ENCODE assay signal across 20 cellular contexts in the genomic region with DNA sequence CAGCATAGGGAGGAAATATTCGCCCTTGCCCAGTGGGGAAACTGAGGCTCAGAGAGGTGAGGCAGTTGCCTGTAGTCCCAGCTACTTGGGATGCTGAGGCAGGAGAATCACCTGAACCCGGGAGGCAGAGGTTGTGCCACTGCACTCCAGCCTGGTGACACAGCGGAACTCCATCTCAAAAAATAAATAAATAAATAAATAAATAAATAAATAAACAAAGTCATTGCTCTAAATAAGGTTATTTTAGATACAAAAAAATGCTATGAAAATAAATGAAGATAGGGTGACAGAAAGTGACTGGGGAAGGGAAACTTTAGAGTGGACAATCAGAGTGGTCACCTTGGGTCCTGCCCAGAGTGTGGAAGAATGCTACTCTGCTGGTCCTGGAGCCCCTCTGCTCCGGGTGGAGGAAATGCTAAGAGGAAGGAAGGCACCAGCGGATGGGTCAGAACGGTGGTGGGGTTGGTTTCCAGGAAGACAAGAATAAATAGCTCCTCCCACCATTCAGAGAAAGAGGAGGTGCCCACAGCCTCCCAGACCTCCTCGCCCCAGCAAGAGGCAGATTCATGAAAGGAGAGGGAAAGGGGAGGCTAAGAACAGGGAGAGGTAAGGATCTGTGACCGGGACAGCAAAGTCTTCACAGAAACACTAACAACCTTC. TPM values are rescaled to one million over a fixed set of nuclear protein-coding genes. Genes with fewer than 3 reads are reported as not detected.
DNase-seq lines count a peak whose midpoint lies in the region; ATAC-seq, FAIRE-seq and TF ChIP-seq lines count a peak whose summit lies in the region.
"Had no signal": no experiment of that assay in that cellular context is flagged by ENCODE, and none has a peak within 500 bp of the region (broad histone marks: within the 10 kb centered on the region; RNA-seq: fewer than 3 reads in every experiment).

No MANE protein-coding gene starts in this region.

- no peaks in the 10 kb centered on the region for H3K27me3 ChIP-seq in upper lobe of right lung
- no peaks in the 10 kb centered on the region for H3K27me3 ChIP-seq in effector memory CD4-positive, alpha-beta T cell (replicated peaks; ENCODE audit: control insufficient read depth, insufficient read depth, low read length, poor library complexity, severe bottlenecking)
- peaks cover 0 to 39% (median 2%) of the 10 kb centered on the region in 4 donors for H3K27me3 ChIP-seq in esophagus muscularis mucosa

- DNase-seq in Right ventricle myocardium superior (peak; percentile 18), cardiac septum (ENCODE audit: low spot score) (no peak), MV-4-11 (lab: John Stamatoyannopoulos, UW) (peak; percentile 17), kidney (peak; percentile 10), upper lobe of right lung (no peak), NCI-H446 (lab: John Stamatoyannopoulos, UW) (no peak), esophagus muscularis mucosa (ENCODE audit: extremely low spot score) (no peak)
- DNase-seq in effector memory CD4-positive, alpha-beta T cell, result no peak
- DNase-seq: COR-L47, DMS153, EL, HCEC 1CT, NCI-H1436, NCI-H2029, NCI-H510A had no signal

- H3K27ac ChIP-seq in kidney (ENCODE audit: low read depth in 2 of 2, low read length in 2 of 2), result no peak overlapping the region
- no peak overlapping the region for H3K27ac ChIP-seq in upper lobe of right lung
- no peak overlapping the region for H3K27ac ChIP-seq in effector memory CD4-positive, alpha-beta T cell (ENCODE audit: insufficient read depth, low read length, poor library complexity, severe bottlenecking)
- no peak overlapping the region for H3K27ac ChIP-seq in esophagus muscularis mucosa (replicated peaks in 1 of 4)
- H3K27ac ChIP-seq: HL-60, SK-N-MC had no signal

- no peak for TF ChIP-seq EP300 in esophagus muscularis mucosa (IDR thresholded peaks at IDR 0.05)

- FAIRE-seq in kidney (lab: Jason Lieb, UNC), result no peak
- FAIRE-seq: HTR-8/SVneo had no signal

- TF ChIP-seq CTCF in kidney (IDR thresholded peaks at IDR 0.05; ENCODE audit: borderline replicate concordance, extremely low read depth, insufficient read depth) (no peak), upper lobe of right lung (IDR thresholded peaks at IDR 0.05) (no peak), esophagus muscularis mucosa (IDR thresholded peaks at IDR 0.05) (no peak)

- no peak for TF ChIP-seq POLR2A in esophagus muscularis mucosa (IDR thresholded peaks at IDR 0.05; ENCODE audit: low read depth)

- H3K9me3 ChIP-seq in kidney (ENCODE audit: control insufficient read depth in 1 of 2, low read length in 2 of 2) (no peaks in the 10 kb centered on the region), upper lobe of right lung (no peaks in the 10 kb centered on the region), esophagus muscularis mucosa (no peaks in the 10 kb centered on the region)
- no peaks in the 10 kb centered on the region for H3K9me3 ChIP-seq in effector memory CD4-positive, alpha-beta T cell (ENCODE audit: control insufficient read depth, low read length)

- H3K36me3 ChIP-seq in kidney (ENCODE audit: control insufficient read depth in 1 of 2, insufficient read depth in 2 of 2, low read length in 2 of 2) (no peaks in the 10 kb centered on the region), upper lobe of right lung (no peaks in the 10 kb centered on the region), esophagus muscularis mucosa (no peaks in the 10 kb centered on the region)
- H3K36me3 ChIP-seq in effector memory CD4-positive, alpha-beta T cell (ENCODE audit: control insufficient read depth, insufficient read depth, low read length), result no peaks in the 10 kb centered on the region

- H3K4me1 ChIP-seq in kidney (ENCODE audit: control insufficient read depth in 1 of 2, insufficient read depth in 1 of 2, low read depth in 1 of 2, low read length in 2 of 2), result no peaks in the 10 kb centered on the region
- H3K4me1 ChIP-seq in upper lobe of right lung, result no peaks in the 10 kb centered on the region
- H3K4me1 ChIP-seq in effector memory CD4-positive, alpha-beta T cell (ENCODE audit: control insufficient read depth, insufficient read depth, low read length, poor library complexity, severe bottlenecking), result peaks cover 3% of the 10 kb centered on the region
- H3K4me1 ChIP-seq in esophagus muscularis mucosa, result peaks cover 0 to 10% (median 5%) of the 10 kb centered on the region in 4 donors

- H3K9ac ChIP-seq in kidney (ENCODE audit: low read length in 2 of 2), result no peak overlapping the region

- ATAC-seq in Right ventricle myocardium superior (ENCODE audit: poor library complexity) (no peak), upper lobe of right lung (no peak)
- ATAC-seq: Panc1 had no signal

- WGBS in esophagus muscularis mucosa, result 65% methylated on average over 8 of the region's 8 CpGs

- intact Hi-C loops in Right ventricle myocardium superior (cut with DNase I) (no loop called here), cardiac septum (cut with DNase I) (loop anchor here (10.0 kb wide), 2 partner anchors 95 to 125 kb away; partner anchors contain the start of genes CTNS, EMC6, SHPK and TAX1BP3), kidney (cut with DNase I) (no loop called here), upper lobe of right lung (cut with DNase I) (no loop called here), esophagus muscularis mucosa (cut with DNase I) (no loop called here)

- H3K4me3 ChIP-seq in kidney (ENCODE audit: low read length in 2 of 2) (no peak overlapping the region), upper lobe of right lung (no peak overlapping the region), esophagus muscularis mucosa (no peak overlapping the region)
- no peak overlapping the region for H3K4me3 ChIP-seq in effector memory CD4-positive, alpha-beta T cell (ENCODE audit: insufficient read depth, low read depth, low read length, poor library complexity, severe bottlenecking)
- H3K4me3 ChIP-seq: SK-N-MC had no signal

RNA-seq across cellular contexts. Expression of gene TRPV3, which starts 17.6 kb away (rescaled TPM):
- total RNA-seq in Right ventricle myocardium superior, result 1.0 TPM
- total RNA-seq in cardiac septum, result 1.0 TPM
- 1.2 TPM for total RNA-seq in kidney
- polyA plus RNA-seq in kidney (ENCODE audit: insufficient read depth, low read depth, low replicate concordance), result 0.13 TPM
- total RNA-seq in upper lobe of right lung, result 0.26 TPM
- total RNA-seq in esophagus muscularis mucosa, result under 1 TPM; 0.26 to 0.83 (median 0.45) TPM
- polyA plus RNA-seq: CD14-positive monocyte had no signal

Comparison
In these comparisons a context has a peak if more than half of its experiments do, and no peak if none do; other contexts are left out.
1. DNase-seq: peak in Right ventricle myocardium superior (single experiment), MV-4-11 (single experiment) and kidney (single experiment); none in cardiac septum (single experiment), upper lobe of right lung (single experiment), NCI-H446 (0 of 2), effector memory CD4-positive, alpha-beta T cell (0 of 3) and esophagus muscularis mucosa (single experiment).